Comparison of ENCODE assay signal across 15 cellular contexts in genomic region chr1:44628962-44629756, GRCh38. TPM values are rescaled to one million over a fixed set of nuclear protein-coding genes. Genes with fewer than 3 reads are reported as not detected.
DNase-seq lines count a peak whose midpoint lies in the region; ATAC-seq lines count a peak whose summit lies in the region.
"Had no signal": no experiment of that assay in that cellular context is flagged by ENCODE, and none has a peak within 500 bp of the region (broad histone marks: within the 10 kb centered on the region; RNA-seq: fewer than 3 reads in every experiment).

No MANE protein-coding gene starts in this region.

- ATAC-seq in effector memory CD8-positive, alpha-beta T cell (replicated peaks) = no peak
- ATAC-seq: activated naive CD8-positive, alpha-beta T cell treated with anti-CD3 and anti-CD28 coated beads, Interleukin-2, amount 50 U/mL, for 24 hours; T-helper 17 cell had no signal

- H3K27ac Mint-ChIP-seq in effector memory CD8-positive, alpha-beta T cell = no peak overlapping the region
- H3K27ac Mint-ChIP-seq in activated CD4-positive, alpha-beta T cell treated with anti-CD3 and anti-CD28 coated beads, Interleukin-2, amount 10 ng/mL, durations not matched to agents 24 days and 14 days = no peak overlapping the region
- H3K27ac Mint-ChIP-seq: activated naive CD8-positive, alpha-beta T cell treated with anti-CD3 and anti-CD28 coated beads, Interleukin-2, amount 50 U/mL, for 24 hours; activated T-cell treated with anti-CD3 and anti-CD28 coated beads, Interleukin-2, amount 50 U/mL, for 24 hours; T-helper 17 cell had no signal

- peaks cover 3 to 8% of the 10 kb centered on the region in 2 donors for H3K9me3 Mint-ChIP-seq in effector memory CD8-positive, alpha-beta T cell
- H3K9me3 Mint-ChIP-seq in activated CD4-positive, alpha-beta T cell treated with anti-CD3 and anti-CD28 coated beads, Interleukin-2, amount 10 ng/mL, durations not matched to agents 24 days and 14 days = peaks cover 6% of the 10 kb centered on the region
- H3K9me3 Mint-ChIP-seq: activated T-cell treated with anti-CD3 and anti-CD28 coated beads, Interleukin-2, amount 50 U/mL, for 24 hours had no signal

- H3K4me1 Mint-ChIP-seq in effector memory CD8-positive, alpha-beta T cell (ENCODE audit: low read depth in 2 of 2) = peaks cover 26 to 29% of the 10 kb centered on the region in 2 donors
- peaks cover 24% of the 10 kb centered on the region for H3K4me1 Mint-ChIP-seq in activated CD4-positive, alpha-beta T cell treated with anti-CD3 and anti-CD28 coated beads, Interleukin-2, amount 10 ng/mL, durations not matched to agents 24 days and 14 days

- no peak overlapping the region for H3K4me3 Mint-ChIP-seq in effector memory CD8-positive, alpha-beta T cell
- no peak overlapping the region for H3K4me3 Mint-ChIP-seq in activated CD4-positive, alpha-beta T cell treated with anti-CD3 and anti-CD28 coated beads, Interleukin-2, amount 10 ng/mL, durations not matched to agents 24 days and 14 days
- H3K4me3 Mint-ChIP-seq: activated naive CD8-positive, alpha-beta T cell treated with anti-CD3 and anti-CD28 coated beads, Interleukin-2, amount 50 U/mL, for 24 hours; activated T-cell treated with anti-CD3 and anti-CD28 coated beads, Interleukin-2, amount 50 U/mL, for 24 hours; T-helper 17 cell had no signal

- peaks cover 17% of the 10 kb centered on the region for H3K36me3 Mint-ChIP-seq in effector memory CD8-positive, alpha-beta T cell (ENCODE audit: insufficient read depth)
- H3K36me3 Mint-ChIP-seq in activated CD4-positive, alpha-beta T cell treated with anti-CD3 and anti-CD28 coated beads, Interleukin-2, amount 10 ng/mL, durations not matched to agents 24 days and 14 days (ENCODE audit: low read depth) = peaks cover 14% of the 10 kb centered on the region

- no peaks in the 10 kb centered on the region for H3K27me3 Mint-ChIP-seq in effector memory CD8-positive, alpha-beta T cell
- H3K27me3 Mint-ChIP-seq in activated CD4-positive, alpha-beta T cell treated with anti-CD3 and anti-CD28 coated beads, Interleukin-2, amount 10 ng/mL, durations not matched to agents 24 days and 14 days = no peaks in the 10 kb centered on the region
- H3K27me3 Mint-ChIP-seq: activated naive CD8-positive, alpha-beta T cell treated with anti-CD3 and anti-CD28 coated beads, Interleukin-2, amount 50 U/mL, for 24 hours; activated T-cell treated with anti-CD3 and anti-CD28 coated beads, Interleukin-2, amount 50 U/mL, for 24 hours; T-helper 17 cell had no signal

- intact Hi-C loops in activated CD4-positive, alpha-beta T cell treated with anti-CD3 and anti-CD28 coated beads, Interleukin-2, amount 10 ng/mL, durations not matched to agents 24 days and 14 days (cut with micrococcal nuclease) = no loop called here

- DNase-seq in AG08395 (ENCODE audit: low spot score) (peak; percentile 82), HS-27A (ENCODE audit: low read depth) (peak; percentile 42), astrocyte of the hippocampus (ENCODE audit: low read depth, low spot score) (peak; percentile 90), hepatic stellate cell (ENCODE audit: low spot score) (peak; percentile 55), NCI-H187 (lab: John Stamatoyannopoulos, UW) (no peak), SHP77 treated with DMSO at 0.1 percent for 48 hours (lab: John Stamatoyannopoulos, UW) (no peak)
- DNase-seq in effector memory CD8-positive, alpha-beta T cell = no peak
- no peak for DNase-seq in activated CD4-positive, alpha-beta T cell treated with anti-CD3 and anti-CD28 coated beads, Interleukin-2, amount 10 ng/mL, durations not matched to agents 24 days and 14 days
- DNase-seq: activated CD4-positive, alpha-beta T cell treated with anti-CD3 and anti-CD28 coated beads for 48 hours; activated naive CD8-positive, alpha-beta T cell treated with anti-CD3 and anti-CD28 coated beads, Interleukin-2, amount 50 U/mL, for 24 hours; activated T-cell treated with anti-CD3 and anti-CD28 coated beads, Interleukin-2, amount 50 U/mL, for 24 hours; islet precursor cell; stimulated activated CD4-positive, alpha-beta T cell treated with anti-CD3 and anti-CD28 coated beads, Interleukin-15, amount 100 ng/mL, for 24 hours; T-helper 17 cell had no signal

RNA-seq across cellular contexts. Expression of gene TMEM53, which starts 45.1 kb away (rescaled TPM):
- 4.5 and 5.1 TPM in 2 replicates for total RNA-seq in activated CD4-positive, alpha-beta T cell treated with anti-CD3 and anti-CD28 coated beads, Interleukin-2, amount 10 ng/mL, durations not matched to agents 24 days and 14 days

RNA-seq across cellular contexts. Expression of gene ARMH1, which starts 45.4 kb away (rescaled TPM):
- total RNA-seq in activated CD4-positive, alpha-beta T cell treated with anti-CD3 and anti-CD28 coated beads, Interleukin-2, amount 10 ng/mL, durations not matched to agents 24 days and 14 days = 133 and 137 TPM in 2 replicates
- total RNA-seq: glomerular endothelial cell had no signal

Comparison
In these comparisons a context has a peak if more than half of its experiments do, and no peak if none do; other contexts are left out.
1. DNase-seq: peak in AG08395 (single experiment), HS-27A (single experiment), astrocyte of the hippocampus (single experiment) and hepatic stellate cell (single experiment); none in NCI-H187 (0 of 2), SHP77 treated with DMSO at 0.1 percent for 48 hours (single experiment), effector memory CD8-positive, alpha-beta T cell (0 of 3) and activated CD4-positive, alpha-beta T cell treated with anti-CD3 and anti-CD28 coated beads, Interleukin-2, amount 10 ng/mL, durations not matched to agents 24 days and 14 days (single experiment).